1 cellular context compared by ENCODE assay signal in genomic region chr1:109812691-109813393, GRCh38.
A peak's percentile ranks its signal among the peaks of the same experiment; 100 is the strongest.
TF ChIP-seq lines count a peak whose summit lies in the region.

No MANE protein-coding gene starts in this region.

TF ChIP-seq in K562, 482 proteins besides CTCF, POLR2A, EP300 and RAD21:
- peak; percentile 74 for TF ChIP-seq ZNF512 (tag; IDR thresholded peaks at IDR 0.05)
- no peak for TF ChIP-seq PRDM10 (IDR thresholded peaks at IDR 0.05; ENCODE audit: partially characterized antibody)
